23 cellular contexts compared by ENCODE assay signal in the genomic region with DNA sequence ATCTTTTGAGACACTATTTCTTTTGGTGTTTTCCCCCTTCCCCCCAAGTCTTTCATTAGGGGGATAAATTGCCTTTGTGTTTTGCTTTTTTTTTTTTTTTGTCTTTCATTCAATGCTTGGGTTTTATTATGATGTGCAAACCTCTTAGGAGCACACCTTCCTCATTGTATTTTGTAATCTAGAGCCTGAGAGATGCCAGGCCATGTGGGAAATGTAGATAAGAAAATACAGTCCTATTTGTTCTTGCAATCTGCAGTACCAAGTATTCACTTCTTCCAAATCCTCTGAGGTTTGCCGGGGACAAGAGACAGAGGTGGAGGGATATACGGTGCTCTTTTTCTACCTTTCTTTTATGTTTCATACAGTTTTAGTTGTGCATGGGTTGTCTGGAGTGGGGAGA.
"Had no signal": no experiment of that assay in that cellular context is flagged by ENCODE, and none has a peak within 500 bp of the region (broad histone marks: within the 10 kb centered on the region; RNA-seq: fewer than 3 reads in every experiment).

No MANE protein-coding gene starts in this region.

- H3K9ac ChIP-seq: KMS-11 had no signal

- H3K4me3 ChIP-seq: SJCRH30 had no signal

- FAIRE-seq: HepG2 had no signal

- H3K27me3 ChIP-seq: SJCRH30 had no signal

- ATAC-seq: HepG2, Panc1, PC-3, SK-N-SH treated with all-trans-retinoic acid at 6 μM for 48 hours had no signal

- H3K27ac ChIP-seq: KMS-11, RWPE1, SJCRH30 had no signal

- H3K4me2 ChIP-seq: KMS-11 had no signal

- DNase-seq: IMR-90, Kasumi-1, MM.1S, NCI-H1092 treated with DMSO at 0.1 percent for 48 hours, NCI-H1436, NCI-H187, NCI-H2029, NCI-H2081 treated with DMSO at 0.1 percent for 48 hours, NCI-H2171, NCI-H226, NCI-H446, NCI-H510A, NCI-H524 treated with DMSO at 0.1 percent for 48 hours, NCI-H69, NCI-H774, PC-3, SHP77 treated with DMSO at 0.1 percent for 48 hours, SJCRH30 had no signal

- H3K4me1 ChIP-seq: SJCRH30 had no signal
